1 cellular context compared by ENCODE assay signal in the genomic region with DNA sequence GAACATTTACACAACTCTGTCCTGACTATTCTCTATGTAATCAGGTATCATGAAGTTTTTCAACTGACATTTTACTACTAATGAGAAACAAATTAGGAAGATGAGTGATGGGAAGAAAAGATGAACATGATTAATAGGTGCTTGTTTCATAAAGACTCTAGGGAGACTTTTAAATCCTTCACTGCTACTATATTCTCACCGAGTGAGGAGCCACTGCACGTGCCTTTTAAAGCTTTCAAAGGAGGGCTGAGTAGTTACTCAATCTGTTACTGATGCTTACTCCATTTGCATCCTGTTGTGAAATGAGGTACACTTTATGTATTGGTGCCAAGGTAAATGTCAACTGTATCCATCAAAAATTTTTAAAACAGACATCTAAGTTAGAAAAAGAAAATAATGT.
TF ChIP-seq lines count a peak whose summit lies in the region.

No MANE protein-coding gene starts in this region.

TF ChIP-seq in GM12878, 131 proteins besides CTCF, POLR2A, EP300 and RAD21:
- peak in 1 of 2 experiments; percentile 34; a peak in 1 of 4 replicates for TF ChIP-seq BHLHE40 (IDR thresholded peaks at IDR 0.05; ENCODE audit: borderline replicate concordance in 1 of 2, low read depth in 2 of 2, low read length in 1 of 2)
- no peak for TF ChIP-seq POU2F2 (IDR thresholded peaks at IDR 0.05; ENCODE audit: borderline replicate concordance, low read depth, low read length)
- 0 out of 2 replicates have a peak, but pooled peaks have one; percentile 16 for TF ChIP-seq JUNB (IDR thresholded peaks at IDR 0.05)
- no peak for TF ChIP-seq BCL3 (IDR thresholded peaks at IDR 0.05; ENCODE audit: borderline replicate concordance, insufficient read depth, low read depth, low read length, poor library complexity, severe bottlenecking)
